17 cellular contexts compared by ENCODE assay signal in genomic region chr4:1852904-1853623, GRCh38. TPM values are rescaled to one million over a fixed set of nuclear protein-coding genes. Genes with fewer than 3 reads are reported as not detected.
DNase-seq lines count a peak whose midpoint lies in the region; ATAC-seq, FAIRE-seq and TF ChIP-seq lines count a peak whose summit lies in the region.
"Had no signal": no experiment of that assay in that cellular context is flagged by ENCODE, and none has a peak within 500 bp of the region (broad histone marks: within the 10 kb centered on the region; RNA-seq: fewer than 3 reads in every experiment).

No MANE protein-coding gene starts in this region.

- peaks cover 22% of the 10 kb centered on the region for H3K79me2 ChIP-seq in OCI-LY1 (ENCODE audit: insufficient read depth, low read length)

- FAIRE-seq in small intestine (lab: Jason Lieb, UNC) = no peak
- FAIRE-seq: A204.1, H1 had no signal

- no peaks in the 10 kb centered on the region for H3K27me3 Mint-ChIP-seq in activated CD4-positive, alpha-beta T cell treated with anti-CD3 and anti-CD28 coated beads, Interleukin-2, amount 10 ng/mL, durations not matched to agents 24 days and 14 days
- H3K27me3 Mint-ChIP-seq in effector memory CD8-positive, alpha-beta T cell = no peaks in the 10 kb centered on the region
- H3K27me3 Mint-ChIP-seq: stimulated activated naive CD8-positive, alpha-beta T cell treated with anti-CD3 and anti-CD28 coated beads, Interleukin-15, amount 100 ng/mL, for 72 hours had no signal

- H3K9me2 ChIP-seq in OCI-LY1 (ENCODE audit: low read depth, low read length) = no peaks in the 10 kb centered on the region

- no peak for DNase-seq in activated CD4-positive, alpha-beta T cell treated with anti-CD3 and anti-CD28 coated beads, Interleukin-2, amount 10 ng/mL, durations not matched to agents 24 days and 14 days
- no peak for DNase-seq in activated CD4-positive, alpha-beta T cell treated with anti-CD3 and anti-CD28 coated beads, Interleukin-2, amount 50 U/mL, for 4 hours
- no peak for DNase-seq in effector memory CD8-positive, alpha-beta T cell
- DNase-seq in small intestine (peak; percentile 84), NCI-H1092 treated with DMSO at 0.1 percent for 48 hours (lab: John Stamatoyannopoulos, UW) (no peak)
- DNase-seq: activated naive CD4-positive, alpha-beta T cell treated with anti-CD3 and anti-CD28 coated beads, Interleukin-2, amount 50 U/mL, for 16 hours; central memory CD4-positive, alpha-beta T cell; islet precursor cell; Kasumi-1; NCI-H1694; NCI-H69; stimulated activated naive CD8-positive, alpha-beta T cell treated with anti-CD3 and anti-CD28 coated beads, Interleukin-15, amount 100 ng/mL, for 72 hours had no signal

- no peak overlapping the region for H3K9ac ChIP-seq in OCI-LY1 (ENCODE audit: low read length)

- no peaks in the 10 kb centered on the region for H3K9me3 Mint-ChIP-seq in activated CD4-positive, alpha-beta T cell treated with anti-CD3 and anti-CD28 coated beads, Interleukin-2, amount 10 ng/mL, durations not matched to agents 24 days and 14 days
- no peaks in the 10 kb centered on the region for H3K9me3 Mint-ChIP-seq in effector memory CD8-positive, alpha-beta T cell
- H3K9me3 Mint-ChIP-seq: stimulated activated naive CD8-positive, alpha-beta T cell treated with anti-CD3 and anti-CD28 coated beads, Interleukin-15, amount 100 ng/mL, for 72 hours had no signal

- no peaks in the 10 kb centered on the region for H4K20me1 ChIP-seq in OCI-LY1 (ENCODE audit: insufficient read depth, low read length)

- 57 to 70% (median 69%) methylated on average over 9 of the region's 9 CpGs for WGBS in small intestine, 3 donors

- peak overlapping the region; percentile 16; the same call in 1 of the 2 replicates for H3K4me2 ChIP-seq in OCI-LY1 (ENCODE audit: low read length)

- no peak for ATAC-seq in effector memory CD8-positive, alpha-beta T cell (replicated peaks)
- ATAC-seq in GM18502 (IDR thresholded peaks at IDR 0.05; ENCODE audit: poor library complexity, unreplicated experiment) = no peak
- ATAC-seq in GM18498 (IDR thresholded peaks at IDR 0.05; ENCODE audit: unreplicated experiment) = no peak
- ATAC-seq: stimulated activated naive CD8-positive, alpha-beta T cell treated with anti-CD3 and anti-CD28 coated beads, Interleukin-15, amount 100 ng/mL, for 72 hours had no signal

- H3K36me3 Mint-ChIP-seq in activated CD4-positive, alpha-beta T cell treated with anti-CD3 and anti-CD28 coated beads, Interleukin-2, amount 10 ng/mL, durations not matched to agents 24 days and 14 days (ENCODE audit: low read depth) = peaks cover 12% of the 10 kb centered on the region
- H3K36me3 Mint-ChIP-seq in effector memory CD8-positive, alpha-beta T cell (ENCODE audit: insufficient read depth) = peaks cover 11% of the 10 kb centered on the region

- H3K27me3 ChIP-seq in OCI-LY1 (ENCODE audit: insufficient read depth, low read length) (no peaks in the 10 kb centered on the region), small intestine (ENCODE audit: control insufficient read depth in 2 of 2, insufficient read depth in 2 of 2, low read length in 2 of 2) (no peaks in the 10 kb centered on the region)

- H3K36me3 ChIP-seq in OCI-LY1 (ENCODE audit: insufficient read depth, low read length) = no peaks in the 10 kb centered on the region; the same call in 1 of the 2 replicates
- no peaks in the 10 kb centered on the region for H3K36me3 ChIP-seq in small intestine (ENCODE audit: control insufficient read depth in 2 of 2, insufficient read depth in 2 of 2, low read length in 2 of 2)

- no peak for TF ChIP-seq CTCF in OCI-LY1 (IDR thresholded peaks at IDR 0.05; ENCODE audit: low read length)

- H3K9me3 ChIP-seq in OCI-LY1 (ENCODE audit: low read length) = no peaks in the 10 kb centered on the region
- H3K9me3 ChIP-seq in small intestine (ENCODE audit: control insufficient read depth, low read depth) = no peaks in the 10 kb centered on the region

- peak overlapping the region; percentile 3 for H3K27ac Mint-ChIP-seq in activated CD4-positive, alpha-beta T cell treated with anti-CD3 and anti-CD28 coated beads, Interleukin-2, amount 10 ng/mL, durations not matched to agents 24 days and 14 days
- H3K27ac Mint-ChIP-seq in effector memory CD8-positive, alpha-beta T cell = peak overlapping the region; percentile 81 to 82
- H3K27ac Mint-ChIP-seq: stimulated activated naive CD8-positive, alpha-beta T cell treated with anti-CD3 and anti-CD28 coated beads, Interleukin-15, amount 100 ng/mL, for 72 hours had no signal

- H3K27ac ChIP-seq in OCI-LY1 (ENCODE audit: low read depth, low read length, poor library complexity, severe bottlenecking) = no peak overlapping the region
- peak overlapping the region in 1 of 2 donors; percentile 81 for H3K27ac ChIP-seq in small intestine (ENCODE audit: low read depth in 1 of 2, low read length in 1 of 2)

- H3K4me3 ChIP-seq in OCI-LY1 (ENCODE audit: low read depth, low read length, poor library complexity, severe bottlenecking) (no peak overlapping the region), small intestine (ENCODE audit: low read depth in 1 of 2, low read length in 2 of 2) (no peak overlapping the region)

- peak overlapping the region; percentile 61 for H3K4me3 Mint-ChIP-seq in activated CD4-positive, alpha-beta T cell treated with anti-CD3 and anti-CD28 coated beads, Interleukin-2, amount 10 ng/mL, durations not matched to agents 24 days and 14 days
- no peak overlapping the region for H3K4me3 Mint-ChIP-seq in effector memory CD8-positive, alpha-beta T cell
- H3K4me3 Mint-ChIP-seq: stimulated activated naive CD8-positive, alpha-beta T cell treated with anti-CD3 and anti-CD28 coated beads, Interleukin-15, amount 100 ng/mL, for 72 hours had no signal

- H3K4me1 ChIP-seq in OCI-LY1 (ENCODE audit: insufficient read depth, low read length, severe bottlenecking) (peaks cover 56% of the 10 kb centered on the region), small intestine (ENCODE audit: control insufficient read depth in 2 of 2, insufficient read depth in 1 of 2, low read depth in 1 of 2, low read length in 1 of 2) (peaks cover 2 to 16% of the 10 kb centered on the region in 2 donors)

- intact Hi-C loops in activated CD4-positive, alpha-beta T cell treated with anti-CD3 and anti-CD28 coated beads, Interleukin-2, amount 10 ng/mL, durations not matched to agents 24 days and 14 days (cut with micrococcal nuclease) = loop anchor here (10.0 kb wide), 1 partner anchor 562 kb away; the partner anchor contains the start of genes CFAP99 and ZFYVE28

- peaks cover 32% of the 10 kb centered on the region for H3K4me1 Mint-ChIP-seq in activated CD4-positive, alpha-beta T cell treated with anti-CD3 and anti-CD28 coated beads, Interleukin-2, amount 10 ng/mL, durations not matched to agents 24 days and 14 days
- peaks cover 25 to 30% of the 10 kb centered on the region in 2 donors for H3K4me1 Mint-ChIP-seq in effector memory CD8-positive, alpha-beta T cell (ENCODE audit: low read depth in 2 of 2)

- no peak overlapping the region for H2AFZ ChIP-seq in OCI-LY1 (ENCODE audit: low read length)

- H3F3A ChIP-seq in OCI-LY1 (ENCODE audit: insufficient read depth, low read length) = no peaks in the 10 kb centered on the region

RNA-seq across cellular contexts. Expression of gene LETM1, which starts 2.9 kb away (rescaled TPM):
- 97.2 and 98.7 TPM in 2 replicates for total RNA-seq in activated CD4-positive, alpha-beta T cell treated with anti-CD3 and anti-CD28 coated beads, Interleukin-2, amount 10 ng/mL, durations not matched to agents 24 days and 14 days
- 10 to 100 TPM; 19.7 to 28.5 (median 21.3) TPM for polyA plus RNA-seq in small intestine

RNA-seq across cellular contexts. Expression of gene NSD2, which starts 18.1 kb away (rescaled TPM):
- 208 and 214 TPM in 2 replicates for total RNA-seq in activated CD4-positive, alpha-beta T cell treated with anti-CD3 and anti-CD28 coated beads, Interleukin-2, amount 10 ng/mL, durations not matched to agents 24 days and 14 days
- 10 to 100 TPM in 2 of 3 donors, 1 to 10 TPM in 1; 8.4 to 34.3 (median 10.7) TPM for polyA plus RNA-seq in small intestine

RNA-seq across cellular contexts. Expression of gene FGFR3, which starts 60.0 kb away (rescaled TPM):
- total RNA-seq in activated CD4-positive, alpha-beta T cell treated with anti-CD3 and anti-CD28 coated beads, Interleukin-2, amount 10 ng/mL, durations not matched to agents 24 days and 14 days = 0.30 and 0.38 TPM in 2 replicates
- 10 to 100 TPM; 13.8 to 35.8 (median 35.7) TPM for polyA plus RNA-seq in small intestine
